Comparison of ENCODE assay signal across 12 cellular contexts in genomic region chr22:18577848-18578247, GRCh38. TPM values are rescaled to one million over a fixed set of nuclear protein-coding genes. Genes with fewer than 3 reads are reported as not detected.
DNase-seq lines count a peak whose midpoint lies in the region; ATAC-seq lines count a peak whose summit lies in the region.
"Not testable (repeated sequence)": the region's sequence is repeated elsewhere in the genome, so short reads cannot be mapped to it uniquely, and the experiment has no call there.
"Had no signal": no experiment of that assay in that cellular context is flagged by ENCODE, and none has a peak within 500 bp of the region (broad histone marks: within the 10 kb centered on the region; RNA-seq: fewer than 3 reads in every experiment).

No MANE protein-coding gene starts in this region.

- not testable (repeated sequence) for H3K9me3 ChIP-seq in right cardiac atrium (ENCODE audit: control insufficient read depth, low read length)

- H3K4me3 ChIP-seq in right cardiac atrium (ENCODE audit: low read length) = not testable (repeated sequence)

- intact Hi-C loops in right cardiac atrium (cut with DNase I); sciatic nerve (cut with DNase I): not testable (repeated sequence)

- H3K27ac ChIP-seq in right cardiac atrium (ENCODE audit: low read length) = not testable (repeated sequence)

- WGBS in right cardiac atrium = no CpG with 5 or more reads among the region's 53 CpGs

- H3K27me3 ChIP-seq in right cardiac atrium (ENCODE audit: control insufficient read depth, insufficient read depth) = not testable (repeated sequence)

- H3K4me1 ChIP-seq in right cardiac atrium (ENCODE audit: control insufficient read depth, insufficient read depth, low read length) = not testable (repeated sequence)

- peak; percentile 66 for ATAC-seq in GM19395 (IDR thresholded peaks at IDR 0.05; ENCODE audit: unreplicated experiment)
- peak; percentile 74 for ATAC-seq in HG02623 (IDR thresholded peaks at IDR 0.05; ENCODE audit: unreplicated experiment)
- peak; percentile 79 for ATAC-seq in HG03439 (IDR thresholded peaks at IDR 0.05; ENCODE audit: unreplicated experiment)
- peak; percentile 93 to 95 for ATAC-seq in right cardiac atrium
- peak; percentile 96 for ATAC-seq in sciatic nerve

- DNase-seq in AG08395 (ENCODE audit: low spot score) (peak; percentile 2), T-helper 9 cell (peak; percentile 59), amniotic epithelial cell (ENCODE audit: low read depth) (peak; percentile 1), right cardiac atrium (peak in 2 of 3 donors; percentile 72 to 83)
- not testable (repeated sequence) for DNase-seq in sciatic nerve (ENCODE audit: low spot score)

RNA-seq across cellular contexts. Expression of gene RIMBP3, which starts 33.9 kb away (rescaled TPM):
- total RNA-seq in right cardiac atrium (under 1 TPM; 0.06 to 0.21 (median 0.17) TPM), sciatic nerve (0.27 TPM)
- polyA plus RNA-seq in right cardiac atrium = 0.02 TPM

RNA-seq across cellular contexts. Expression of gene TMEM191B, which starts 50.2 kb away (rescaled TPM):
- total RNA-seq in right cardiac atrium (1 to 10 TPM in 1 of 4 donors, under 1 TPM in 1, not detected in 2; 0.68 to 1.4 TPM), sciatic nerve (0.80 TPM)
- polyA plus RNA-seq in right cardiac atrium = 0.27 TPM
- total RNA-seq: A172, H4 had no signal

RNA-seq across cellular contexts. Expression of gene GGTLC3, which starts 59.9 kb away (rescaled TPM):
- not detected for total RNA-seq in right cardiac atrium
- not detected for polyA plus RNA-seq in right cardiac atrium
- total RNA-seq in sciatic nerve = not detected
- total RNA-seq: A172; activated T-helper 2 cell treated with anti-CD3 and anti-CD28 coated beads, Interferon-gamma antibody, Interleukin-2, Interleukin-4, amounts not matched to agents 10 μg/mL and 5 μg/mL and 100 μg/mL, durations not matched to agents 14 hours and 24 hours and 36 hours; H4 had no signal
- polyA plus RNA-seq: esophagus had no signal
